Comparison of ENCODE assay signal across 8 cellular contexts in the genomic region with DNA sequence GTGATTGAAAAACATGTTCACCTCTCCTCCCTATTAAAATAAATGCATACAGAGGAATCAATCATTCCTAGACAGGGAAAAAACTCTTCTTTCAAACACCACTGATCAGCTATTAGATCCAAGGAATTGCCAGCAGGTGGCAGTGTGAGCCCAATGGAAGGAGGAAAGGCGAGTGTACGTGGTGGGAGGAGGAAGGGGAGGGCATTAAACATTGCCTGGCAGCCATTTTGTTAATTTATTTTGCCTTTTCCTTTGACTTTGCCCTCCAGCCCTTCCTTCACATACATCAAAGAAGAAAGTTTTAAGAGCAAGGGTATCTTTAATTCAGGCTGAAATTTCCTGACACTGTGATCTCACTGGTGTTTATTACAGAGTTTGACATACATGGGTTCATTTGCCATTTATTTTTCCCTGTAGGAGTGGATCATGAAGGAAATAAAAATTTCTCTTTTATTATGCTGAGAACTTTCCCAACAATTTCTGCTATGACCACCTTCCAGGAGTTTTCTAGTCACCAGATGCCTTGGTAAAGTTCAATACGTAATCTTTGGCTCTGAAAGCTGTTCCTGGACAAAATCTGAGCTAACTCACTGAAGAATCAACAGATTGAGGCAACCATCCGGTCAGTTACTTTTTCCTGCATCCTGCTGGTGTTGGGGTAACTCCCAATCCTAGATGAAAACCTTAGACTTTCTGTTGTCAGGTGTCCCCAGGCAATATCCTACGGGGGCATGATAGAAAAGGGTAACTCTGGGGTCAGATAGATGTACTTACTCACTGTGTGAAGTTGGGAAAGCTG.
DNase-seq lines count a peak whose midpoint lies in the region; ATAC-seq and TF ChIP-seq lines count a peak whose summit lies in the region.

No MANE protein-coding gene starts in this region.

- peak; percentile 70 for TF ChIP-seq CTCF in GM12872 (IDR thresholded peaks at IDR 0.05; ENCODE audit: insufficient read depth, low read depth, low read length)
- TF ChIP-seq CTCF in coronary artery (IDR thresholded peaks at IDR 0.05), result peak; percentile 88

- peak; percentile 72 for DNase-seq in NCI-H510A (lab: John Stamatoyannopoulos, UW)
- peak; percentile 93 for DNase-seq in activated CD4-positive, alpha-beta T cell treated with anti-CD3 and anti-CD28 coated beads for 48 hours
- no peak for DNase-seq in coronary artery (ENCODE audit: low spot score)
- peak; percentile 97 for DNase-seq in left kidney (ENCODE audit: low read depth, low spot score)
- DNase-seq in stimulated activated CD4-positive, alpha-beta T cell treated with anti-CD3 and anti-CD28 coated beads, Interleukin-1b, Interleukin-23, amount 100 ng/mL, for 24 hours (ENCODE audit: low read depth in 4 of 4, low spot score in 1 of 4), result peak; percentile 81 to 90 (median 85)

- peak overlapping the region; percentile 72 to 97 for H3K27ac ChIP-seq in coronary artery

- ATAC-seq in HG03432 (IDR thresholded peaks at IDR 0.05; ENCODE audit: unreplicated experiment) (peak; percentile 54), HG02981 (IDR thresholded peaks at IDR 0.05; ENCODE audit: unreplicated experiment) (no peak)

- peak overlapping the region; percentile 90 for H3K4me3 ChIP-seq in coronary artery
